Comparison of ENCODE assay signal across 31 cellular contexts in the genomic region with DNA sequence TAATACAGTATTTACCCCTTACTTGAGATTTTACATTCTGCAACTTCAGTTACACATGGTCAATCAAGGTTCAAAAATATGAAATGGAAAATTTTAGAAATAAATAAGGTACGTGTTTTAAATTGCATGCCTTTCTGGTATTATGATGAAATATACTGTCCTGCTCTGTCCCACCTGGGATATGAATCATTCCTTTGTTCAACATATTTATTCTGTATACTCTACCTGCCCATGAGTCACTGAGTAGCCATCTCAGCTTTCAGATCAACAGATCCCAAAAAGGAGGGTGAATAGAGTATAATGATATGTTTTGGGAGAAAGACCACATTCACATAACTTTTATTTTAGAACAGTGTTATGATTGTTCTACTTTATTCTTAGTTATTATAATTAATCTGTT. TPM values are rescaled to one million over a fixed set of nuclear protein-coding genes. Genes with fewer than 3 reads are reported as not detected.
"Had no signal": no experiment of that assay in that cellular context is flagged by ENCODE, and none has a peak within 500 bp of the region (broad histone marks: within the 10 kb centered on the region; RNA-seq: fewer than 3 reads in every experiment).

No MANE protein-coding gene starts in this region.

- H3K4me3 Mint-ChIP-seq: activated B cell treated with CpG ODN at 0.5 μM for 24 hours; activated CD4-positive, alpha-beta T cell treated with anti-CD3 and anti-CD28 coated beads for 36 hours; activated T-cell treated with anti-CD3 and anti-CD28 coated beads, Interleukin-2, amount 50 U/mL, for 24 hours; activated T-helper 17 cell treated with anti-CD3 and anti-CD28 coated beads, Interleukin-2, amount 50 U/mL, for 72 hours; central memory CD8-positive, alpha-beta T cell; memory B cell; naive B cell; stimulated activated effector memory CD8-positive, alpha-beta T cell treated with anti-CD3 and anti-CD28 coated beads, Interleukin-12 subunit alpha, Interleukin-12 subunit beta, amount 100 ng/mL, for 72 hours; T-helper 1 cell treated with Interleukin-12 subunit alpha and Interleukin-12 subunit beta and Interleukin-4 antibody, amounts not matched to agents 30 μg/mL and 1 μg/mL, for 36 hours had no signal

- H3K9ac ChIP-seq: parathyroid adenoma had no signal

- H3K36me3 Mint-ChIP-seq: activated naive CD4-positive, alpha-beta T cell treated with anti-CD3 and anti-CD28 coated beads, Interleukin-2, amount 50 U/mL, for 72 hours; memory B cell; naive B cell; stimulated activated effector memory CD8-positive, alpha-beta T cell treated with anti-CD3 and anti-CD28 coated beads, Interleukin-12 subunit alpha, Interleukin-12 subunit beta, amount 100 ng/mL, for 72 hours had no signal

- ATAC-seq: activated CD4-positive, alpha-beta T cell treated with anti-CD3 and anti-CD28 coated beads for 36 hours; activated naive CD4-positive, alpha-beta T cell treated with anti-CD3 and anti-CD28 coated beads, Interleukin-2, amount 50 U/mL, for 72 hours; activated T-helper 17 cell treated with anti-CD3 and anti-CD28 coated beads, Interleukin-2, amount 50 U/mL, for 72 hours; left cardiac atrium; right lobe of liver; stimulated activated effector memory CD8-positive, alpha-beta T cell treated with anti-CD3 and anti-CD28 coated beads, Interleukin-12 subunit alpha, Interleukin-12 subunit beta, amount 100 ng/mL, for 72 hours had no signal

- H3K4me1 ChIP-seq: ascending aorta, parathyroid adenoma, right lobe of liver, tibial artery had no signal

- H3K27ac Mint-ChIP-seq: activated B cell treated with CpG ODN at 0.5 μM for 24 hours; activated CD4-positive, alpha-beta T cell treated with anti-CD3 and anti-CD28 coated beads for 36 hours; activated naive CD4-positive, alpha-beta T cell treated with anti-CD3 and anti-CD28 coated beads, Interleukin-2, amount 50 U/mL, for 72 hours; activated T-cell treated with anti-CD3 and anti-CD28 coated beads, Interleukin-2, amount 50 U/mL, for 24 hours; activated T-helper 17 cell treated with anti-CD3 and anti-CD28 coated beads, Interleukin-2, amount 50 U/mL, for 72 hours; memory B cell; naive B cell; stimulated activated effector memory CD8-positive, alpha-beta T cell treated with anti-CD3 and anti-CD28 coated beads, Interleukin-12 subunit alpha, Interleukin-12 subunit beta, amount 100 ng/mL, for 72 hours; stimulated activated naive CD8-positive, alpha-beta T cell treated with anti-CD3 and anti-CD28 coated beads, Interleukin-15, amount 100 ng/mL, for 72 hours; T-helper 1 cell treated with Interleukin-12 subunit alpha and Interleukin-12 subunit beta and Interleukin-4 antibody, amounts not matched to agents 30 μg/mL and 1 μg/mL, for 36 hours had no signal

- H3K4me3 ChIP-seq: ascending aorta, right lobe of liver, skin epidermis, tibial artery had no signal

- FAIRE-seq: frontal cortex had no signal

- H3K27me3 ChIP-seq: ascending aorta, brain microvascular endothelial cell, right lobe of liver, tibial artery had no signal

- H3K9me3 ChIP-seq: ascending aorta, right lobe of liver, tibial artery had no signal

- H3K4me1 Mint-ChIP-seq: activated B cell treated with CpG ODN at 0.5 μM for 24 hours; activated T-helper 17 cell treated with anti-CD3 and anti-CD28 coated beads, Interleukin-2, amount 50 U/mL, for 72 hours; central memory CD8-positive, alpha-beta T cell; memory B cell; naive B cell; stimulated activated effector memory CD8-positive, alpha-beta T cell treated with anti-CD3 and anti-CD28 coated beads, Interleukin-12 subunit alpha, Interleukin-12 subunit beta, amount 100 ng/mL, for 72 hours had no signal

- DNase-seq: activated B cell treated with CpG ODN at 0.5 μM for 24 hours; activated CD4-positive, alpha-beta T cell treated with anti-CD3 and anti-CD28 coated beads for 36 hours; activated CD4-positive, alpha-beta T cell treated with anti-CD3 and anti-CD28 coated beads, Interleukin-2, amount 50 U/mL, for 4 hours; activated CD8-positive, alpha-beta memory T cell treated with anti-CD3 and anti-CD28 coated beads for 24 hours; activated CD8-positive, alpha-beta memory T cell treated with anti-CD3 and anti-CD28 coated beads, Interleukin-2, amount 50 U/mL, for 4 hours; activated T-cell treated with anti-CD3 and anti-CD28 coated beads, Interleukin-2, amount 50 U/mL, for 24 hours; brain microvascular endothelial cell; hippocampal formation; left cardiac atrium; naive B cell; nucleus accumbens; right lobe of liver; stimulated activated CD4-positive, alpha-beta T cell treated with anti-CD3 and anti-CD28 coated beads, Interleukin-2, amount 100 ng/mL, for 24 hours; stimulated activated naive CD8-positive, alpha-beta T cell treated with anti-CD3 and anti-CD28 coated beads, Interleukin-15, amount 100 ng/mL, for 72 hours; T1000; tibial artery had no signal

- H3K9me3 Mint-ChIP-seq: activated B cell treated with CpG ODN at 0.5 μM for 24 hours; activated naive CD4-positive, alpha-beta T cell treated with anti-CD3 and anti-CD28 coated beads, Interleukin-2, amount 50 U/mL, for 72 hours; activated T-helper 17 cell treated with anti-CD3 and anti-CD28 coated beads, Interleukin-2, amount 50 U/mL, for 72 hours; central memory CD8-positive, alpha-beta T cell; memory B cell; stimulated activated effector memory CD8-positive, alpha-beta T cell treated with anti-CD3 and anti-CD28 coated beads, Interleukin-12 subunit alpha, Interleukin-12 subunit beta, amount 100 ng/mL, for 72 hours; T-helper 1 cell treated with Interleukin-12 subunit alpha and Interleukin-12 subunit beta and Interleukin-4 antibody, amounts not matched to agents 30 μg/mL and 1 μg/mL, for 36 hours had no signal

- H3K27me3 Mint-ChIP-seq: activated B cell treated with CpG ODN at 0.5 μM for 24 hours had no signal

- H3K79me2 ChIP-seq: parathyroid adenoma had no signal

- H3K27ac ChIP-seq: ascending aorta, brain microvascular endothelial cell, parathyroid adenoma, skin epidermis, tibial artery had no signal

- H3K36me3 ChIP-seq: ascending aorta, brain microvascular endothelial cell, right lobe of liver, tibial artery had no signal

- H2AFZ ChIP-seq: parathyroid adenoma had no signal

RNA-seq across cellular contexts. Expression of gene STOML3, which starts 37.8 kb away (rescaled TPM):
- total RNA-seq: activated B cell treated with CpG ODN at 0.5 μM for 24 hours; activated CD4-positive, alpha-beta T cell treated with anti-CD3 and anti-CD28 coated beads for 36 hours; activated naive CD4-positive, alpha-beta T cell treated with anti-CD3 and anti-CD28 coated beads, Interleukin-2, amount 50 U/mL, for 72 hours; activated T-helper 17 cell treated with anti-CD3 and anti-CD28 coated beads, Interleukin-2, amount 50 U/mL, for 72 hours; ascending aorta; frontal cortex; left cardiac atrium; liver; mucosa of gallbladder; right lobe of liver; urinary bladder had no signal
- polyA plus RNA-seq: adipose tissue, liver, neural cell, urinary bladder had no signal
